ENCODE assay signal across 16 cellular contexts in the genomic region with DNA sequence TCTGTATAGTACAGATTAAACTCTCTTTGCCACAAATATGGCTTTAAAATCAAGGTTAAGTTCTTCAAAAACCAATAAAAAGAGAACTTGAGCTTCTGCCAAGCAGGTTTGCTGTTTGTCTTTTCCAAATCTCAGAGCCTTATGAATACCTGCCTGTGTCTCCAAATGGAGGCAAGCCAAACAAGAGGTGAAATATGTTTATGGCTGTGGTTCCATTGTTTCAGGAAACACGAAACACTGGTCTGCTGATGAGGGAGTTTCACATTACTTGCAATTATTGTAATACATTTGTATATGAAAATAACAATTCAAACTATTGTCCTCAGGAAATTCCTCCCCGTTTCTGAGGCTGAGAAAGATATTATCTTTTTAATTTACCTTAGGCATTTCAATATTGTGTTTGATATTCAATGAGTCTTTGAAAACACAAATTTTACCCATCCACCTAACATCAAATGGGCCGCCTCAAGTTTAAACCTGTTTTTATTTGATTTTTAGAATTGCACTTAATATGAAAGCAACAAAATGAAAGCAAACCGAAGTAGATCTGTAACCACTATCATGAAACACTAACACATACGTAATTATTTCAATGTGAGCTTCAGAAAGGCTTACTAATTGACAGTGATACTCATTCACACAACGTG.
DNase-seq lines count a peak whose midpoint lies in the region; ATAC-seq and TF ChIP-seq lines count a peak whose summit lies in the region.
"Had no signal": no experiment of that assay in that cellular context is flagged by ENCODE, and none has a peak within 500 bp of the region (broad histone marks: within the 10 kb centered on the region; RNA-seq: fewer than 3 reads in every experiment).

No MANE protein-coding gene starts in this region.

- peak; percentile 92 for TF ChIP-seq EP300 in Ishikawa (IDR thresholded peaks at IDR 0.05; ENCODE audit: borderline replicate concordance)

- H3K9me3 Mint-ChIP-seq in T-cell, result peaks cover 0 to 14% (median 6%) of the 10 kb centered on the region in 3 donors
- H3K9me3 Mint-ChIP-seq: activated naive CD8-positive, alpha-beta T cell treated with anti-CD3 and anti-CD28 coated beads, Interleukin-2, amount 10 ng/mL, durations not matched to agents 7 days and 5 days; T-helper 1 cell treated with Interleukin-12 subunit alpha and Interleukin-12 subunit beta and Interleukin-4 antibody, amounts not matched to agents 30 μg/mL and 1 μg/mL, for 36 hours had no signal

- no peak overlapping the region for H3K4me3 ChIP-seq in ACC112 (ENCODE audit: low read depth, low read length)
- H3K4me3 ChIP-seq: spleen had no signal

- H3K36me3 Mint-ChIP-seq in T-cell, result no peaks in the 10 kb centered on the region
- H3K36me3 Mint-ChIP-seq: activated naive CD8-positive, alpha-beta T cell treated with anti-CD3 and anti-CD28 coated beads, Interleukin-2, amount 10 ng/mL, durations not matched to agents 7 days and 5 days had no signal

- no peaks in the 10 kb centered on the region for H3K27me3 Mint-ChIP-seq in T-cell
- H3K27me3 Mint-ChIP-seq: activated naive CD8-positive, alpha-beta T cell treated with anti-CD3 and anti-CD28 coated beads, Interleukin-2, amount 10 ng/mL, durations not matched to agents 7 days and 5 days had no signal

- H3K79me2 ChIP-seq in ACC112 (ENCODE audit: control insufficient read depth, insufficient read depth, low read length, unreplicated experiment), result no peaks in the 10 kb centered on the region

- TF ChIP-seq RAD21 in Ishikawa (IDR thresholded peaks at IDR 0.05; ENCODE audit: low read depth), result no peak

- no peaks in the 10 kb centered on the region for H3K4me1 Mint-ChIP-seq in T-cell
- H3K4me1 Mint-ChIP-seq: activated naive CD8-positive, alpha-beta T cell treated with anti-CD3 and anti-CD28 coated beads, Interleukin-2, amount 10 ng/mL, durations not matched to agents 7 days and 5 days had no signal

- ATAC-seq in esophagus mucosa (peak; percentile 45), T-cell (replicated peaks in 1 of 4) (no peak), GM18867 (IDR thresholded peaks at IDR 0.05; ENCODE audit: unreplicated experiment) (no peak)

- peak overlapping the region; percentile 42 for H2AFZ ChIP-seq in ACC112 (ENCODE audit: low read length, unreplicated experiment)

- no peak overlapping the region for H3K27ac Mint-ChIP-seq in T-cell
- H3K27ac Mint-ChIP-seq: activated naive CD8-positive, alpha-beta T cell treated with anti-CD3 and anti-CD28 coated beads, Interleukin-2, amount 10 ng/mL, durations not matched to agents 7 days and 5 days; T-helper 1 cell treated with Interleukin-12 subunit alpha and Interleukin-12 subunit beta and Interleukin-4 antibody, amounts not matched to agents 30 μg/mL and 1 μg/mL, for 36 hours had no signal

- DNase-seq in OCI-M1 (lab: John Stamatoyannopoulos, UW) (peak; percentile 52), T-cell (no peak), GM19238 (ENCODE audit: insufficient read length, low spot score) (no peak)
- no peak for DNase-seq in stimulated activated CD8-positive, alpha-beta memory T cell treated with anti-CD3 and anti-CD28 coated beads, Interleukin-4, amount 100 ng/mL, for 48 hours
- DNase-seq: activated CD4-positive, alpha-beta T cell treated with anti-CD3 and anti-CD28 coated beads for 1 hour; activated naive CD8-positive, alpha-beta T cell treated with anti-CD3 and anti-CD28 coated beads, Interleukin-2, amount 10 ng/mL, durations not matched to agents 7 days and 5 days; AML-193; central memory CD4-positive, alpha-beta T cell; kidney; NCI-H226; spleen had no signal

- no peaks in the 10 kb centered on the region for H3K27me3 ChIP-seq in ACC112 (ENCODE audit: insufficient read depth, low read length)
- H3K27me3 ChIP-seq: spleen had no signal

- CTCF ChIA-PET in T-cell (lab: Charles Lee), result no interaction called here

- H3K27ac ChIP-seq in ACC112 (ENCODE audit: low read depth, low read length), result no peak overlapping the region
- H3K27ac ChIP-seq: spleen had no signal

- no peak overlapping the region for H3K4me3 Mint-ChIP-seq in T-cell
- H3K4me3 Mint-ChIP-seq: activated naive CD8-positive, alpha-beta T cell treated with anti-CD3 and anti-CD28 coated beads, Interleukin-2, amount 10 ng/mL, durations not matched to agents 7 days and 5 days; T-helper 1 cell treated with Interleukin-12 subunit alpha and Interleukin-12 subunit beta and Interleukin-4 antibody, amounts not matched to agents 30 μg/mL and 1 μg/mL, for 36 hours had no signal

- H3K4me1 ChIP-seq in ACC112 (ENCODE audit: control insufficient read depth, insufficient read depth, low read length, unreplicated experiment), result peaks cover 14% of the 10 kb centered on the region
- H3K4me1 ChIP-seq: spleen had no signal

- no peaks in the 10 kb centered on the region for H3K36me3 ChIP-seq in ACC112 (ENCODE audit: insufficient read depth, low read length)
- H3K36me3 ChIP-seq: spleen had no signal

- POLR2A ChIA-PET in T-cell (lab: Charles Lee), result no interaction called here

TF ChIP-seq in Ishikawa, 13 proteins besides CTCF, POLR2A, EP300 and RAD21:
- no peak for TF ChIP-seq EGR1 (IDR thresholded peaks at IDR 0.05)
- peak; percentile 58; the same call in 1 of the 2 replicates for TF ChIP-seq YY1 (IDR thresholded peaks at IDR 0.05; ENCODE audit: low read depth)
- TF ChIP-seq, protein P1, sequence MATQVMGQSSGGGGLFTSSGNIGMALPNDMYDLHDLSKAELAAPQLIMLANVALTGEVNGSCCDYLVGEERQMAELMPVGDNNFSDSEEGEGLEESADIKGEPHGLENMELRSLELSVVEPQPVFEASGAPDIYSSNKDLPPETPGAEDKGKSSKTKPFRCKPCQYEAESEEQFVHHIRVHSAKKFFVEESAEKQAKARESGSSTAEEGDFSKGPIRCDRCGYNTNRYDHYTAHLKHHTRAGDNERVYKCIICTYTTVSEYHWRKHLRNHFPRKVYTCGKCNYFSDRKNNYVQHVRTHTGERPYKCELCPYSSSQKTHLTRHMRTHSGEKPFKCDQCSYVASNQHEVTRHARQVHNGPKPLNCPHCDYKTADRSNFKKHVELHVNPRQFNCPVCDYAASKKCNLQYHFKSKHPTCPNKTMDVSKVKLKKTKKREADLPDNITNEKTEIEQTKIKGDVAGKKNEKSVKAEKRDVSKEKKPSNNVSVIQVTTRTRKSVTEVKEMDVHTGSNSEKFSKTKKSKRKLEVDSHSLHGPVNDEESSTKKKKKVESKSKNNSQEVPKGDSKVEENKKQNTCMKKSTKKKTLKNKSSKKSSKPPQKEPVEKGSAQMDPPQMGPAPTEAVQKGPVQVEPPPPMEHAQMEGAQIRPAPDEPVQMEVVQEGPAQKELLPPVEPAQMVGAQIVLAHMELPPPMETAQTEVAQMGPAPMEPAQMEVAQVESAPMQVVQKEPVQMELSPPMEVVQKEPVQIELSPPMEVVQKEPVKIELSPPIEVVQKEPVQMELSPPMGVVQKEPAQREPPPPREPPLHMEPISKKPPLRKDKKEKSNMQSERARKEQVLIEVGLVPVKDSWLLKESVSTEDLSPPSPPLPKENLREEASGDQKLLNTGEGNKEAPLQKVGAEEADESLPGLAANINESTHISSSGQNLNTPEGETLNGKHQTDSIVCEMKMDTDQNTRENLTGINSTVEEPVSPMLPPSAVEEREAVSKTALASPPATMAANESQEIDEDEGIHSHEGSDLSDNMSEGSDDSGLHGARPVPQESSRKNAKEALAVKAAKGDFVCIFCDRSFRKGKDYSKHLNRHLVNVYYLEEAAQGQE (IDR thresholded peaks at IDR 0.05; ENCODE audit: low read depth), result no peak
- peak; percentile 86 for TF ChIP-seq TCF12 (IDR thresholded peaks at IDR 0.05; ENCODE audit: low read depth)
- peak; percentile 93 for TF ChIP-seq NFIC (IDR thresholded peaks at IDR 0.05)
- TF ChIP-seq, protein P2, sequence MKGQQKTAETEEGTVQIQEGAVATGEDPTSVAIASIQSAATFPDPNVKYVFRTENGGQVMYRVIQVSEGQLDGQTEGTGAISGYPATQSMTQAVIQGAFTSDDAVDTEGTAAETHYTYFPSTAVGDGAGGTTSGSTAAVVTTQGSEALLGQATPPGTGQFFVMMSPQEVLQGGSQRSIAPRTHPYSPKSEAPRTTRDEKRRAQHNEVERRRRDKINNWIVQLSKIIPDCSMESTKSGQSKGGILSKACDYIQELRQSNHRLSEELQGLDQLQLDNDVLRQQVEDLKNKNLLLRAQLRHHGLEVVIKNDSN (IDR thresholded peaks at IDR 0.05), result no peak
- TF ChIP-seq ZBTB7A (IDR thresholded peaks at IDR 0.05; ENCODE audit: low read depth), result no peak
- peak; percentile 75 for TF ChIP-seq TEAD4 (IDR thresholded peaks at IDR 0.05)
- no peak for TF ChIP-seq TAF1 (IDR thresholded peaks at IDR 0.05; ENCODE audit: low read depth)
- TF ChIP-seq, protein P3, sequence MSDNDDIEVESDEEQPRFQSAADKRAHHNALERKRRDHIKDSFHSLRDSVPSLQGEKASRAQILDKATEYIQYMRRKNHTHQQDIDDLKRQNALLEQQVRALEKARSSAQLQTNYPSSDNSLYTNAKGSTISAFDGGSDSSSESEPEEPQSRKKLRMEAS (IDR thresholded peaks at IDR 0.05), result no peak
- TF ChIP-seq FOXM1 (IDR thresholded peaks at IDR 0.05; ENCODE audit: borderline replicate concordance, low read depth), result peak; percentile 87; the same call in 1 of the 2 replicates
